In genomic region chr17:64056269-64057005, GRCh38 we compare ENCODE assay signal across 8 cellular contexts. TPM values are rescaled to one million over a fixed set of nuclear protein-coding genes. Genes with fewer than 3 reads are reported as not detected.
DNase-seq lines count a peak whose midpoint lies in the region; ATAC-seq and TF ChIP-seq lines count a peak whose summit lies in the region.

No MANE protein-coding gene starts in this region.

- peak overlapping the region; percentile 19; the same call in 1 of the 2 replicates for H3K4me2 ChIP-seq in MM.1S (ENCODE audit: low read depth, low read length)

- no peaks in the 10 kb centered on the region for H3K9me2 ChIP-seq in MM.1S (replicated peaks; ENCODE audit: insufficient read depth, low read length)

- WGBS in liver = 69% methylated on average over 12 of the region's 12 CpGs

- peaks cover 30% of the 10 kb centered on the region for H3K36me3 Mint-ChIP-seq in HFFc6 (ENCODE audit: low read depth)

- H3K27me3 ChIP-seq in MM.1S (replicated peaks; ENCODE audit: insufficient read depth, low read length) = no peaks in the 10 kb centered on the region
- no peaks in the 10 kb centered on the region for H3K27me3 ChIP-seq in liver (ENCODE audit: control insufficient read depth in 4 of 4, insufficient read depth in 4 of 4, low read length in 3 of 4)

- H3K9ac ChIP-seq in MM.1S (ENCODE audit: low read length) (peak overlapping the region; percentile 19; the same call in 1 of the 2 replicates), liver (ENCODE audit: low read depth in 1 of 2, low read length in 2 of 2) (no peak overlapping the region)

- peak in 1 of 2 donors; percentile 13 for TF ChIP-seq RAD21 in liver (IDR thresholded peaks at IDR 0.05)

- peaks cover 20% of the 10 kb centered on the region for H3K4me1 Mint-ChIP-seq in HFFc6 (ENCODE audit: low read depth)

- H3K27me3 Mint-ChIP-seq in HFFc6 (ENCODE audit: insufficient read depth) = peaks cover 1% of the 10 kb centered on the region; the same call in 1 of the 2 replicates

- H3K36me3 ChIP-seq in MM.1S (replicated peaks; ENCODE audit: insufficient read depth, low read length) = peaks cover 47% of the 10 kb centered on the region
- H3K36me3 ChIP-seq in liver (ENCODE audit: control insufficient read depth in 4 of 4, insufficient read depth in 3 of 4, low read depth in 1 of 4, low read length in 3 of 4) = peaks cover 28 to 75% (median 54%) of the 10 kb centered on the region in 4 donors

- peaks cover 64% of the 10 kb centered on the region for H3F3A ChIP-seq in MM.1S (ENCODE audit: insufficient read depth, low read length)

- no peak overlapping the region for H3K4me3 ChIP-seq in MM.1S (ENCODE audit: low read length)
- H3K4me3 ChIP-seq in liver (ENCODE audit: low read depth in 1 of 3, low read length in 3 of 3) = no peak overlapping the region

- peaks cover 56% of the 10 kb centered on the region for H3K4me1 ChIP-seq in MM.1S (ENCODE audit: low read length)
- H3K4me1 ChIP-seq in liver (ENCODE audit: control insufficient read depth in 4 of 4, insufficient read depth in 4 of 4, low read length in 3 of 4) = peaks cover 0 to 17% (median 12%) of the 10 kb centered on the region in 4 donors

- peak; percentile 56 for DNase-seq in MM.1S
- DNase-seq in HFFc6 = no peak
- no peak for DNase-seq in NCI-H1417 (lab: John Stamatoyannopoulos, UW)
- no peak for DNase-seq in omental fat pad (ENCODE audit: low spot score)
- no peak for DNase-seq in RWPE1 (ENCODE audit: low spot score)

- H3K27ac ChIP-seq in MM.1S (ENCODE audit: low read length) (peak overlapping the region; percentile 75), liver (ENCODE audit: low read depth in 1 of 2, low read length in 2 of 2) (peak overlapping the region; percentile 31 to 69), RWPE1 (no peak overlapping the region)

- H2AFZ ChIP-seq in MM.1S (ENCODE audit: low read length) = no peak overlapping the region

- TF ChIP-seq CTCF in MM.1S (IDR thresholded peaks at IDR 0.05; ENCODE audit: low read length) (peak; percentile 42), liver (IDR thresholded peaks at IDR 0.05; ENCODE audit: low read depth, low read length, missing input control) (no peak), HFFc6 (IDR thresholded peaks at IDR 0.05) (no peak), omental fat pad (IDR thresholded peaks at IDR 0.05) (no peak), RWPE1 (conservative IDR thresholded peaks at IDR 0.05; ENCODE audit: low read depth) (no peak)

- peaks cover 85% of the 10 kb centered on the region for H3K79me2 ChIP-seq in MM.1S (ENCODE audit: low read length)

- peak; percentile 81 for ATAC-seq in GM18868 (IDR thresholded peaks at IDR 0.05; ENCODE audit: unreplicated experiment)
- ATAC-seq in GM21723 (IDR thresholded peaks at IDR 0.05; ENCODE audit: unreplicated experiment) = peak; percentile 67
- no peak for ATAC-seq in omental fat pad (ENCODE audit: low FRiP score)

- CTCF ChIA-PET in RWPE1 (lab: Yijun Ruan, JAX) = interaction anchor here (0.6 to 1.6 kb wide), 5 partner anchors 28 to 186 kb away, joined by 3 to 6 read pairs (median 3); partner anchors contain the start of gene GH1

- H3K9me3 ChIP-seq in MM.1S (replicated peaks; ENCODE audit: insufficient read depth, low read length) (no peaks in the 10 kb centered on the region), liver (ENCODE audit: control insufficient read depth in 4 of 4, low read length in 3 of 4) (no peaks in the 10 kb centered on the region)

- H3K4me3 Mint-ChIP-seq in HFFc6 = no peak overlapping the region

- no peak overlapping the region for H3K27ac Mint-ChIP-seq in HFFc6

- POLR2A ChIA-PET in RWPE1 (lab: Yijun Ruan, JAX; ENCODE audit: low non-redundant PET) = no interaction called here

- H3K9me3 Mint-ChIP-seq in HFFc6 = no peaks in the 10 kb centered on the region

- no peaks in the 10 kb centered on the region for H4K20me1 ChIP-seq in MM.1S (ENCODE audit: insufficient read depth, low read length)

TF ChIP-seq in liver, 16 proteins besides CTCF, POLR2A, EP300 and RAD21:
- TF ChIP-seq FOXA2 (IDR thresholded peaks at IDR 0.05) (no peak), HNF4G (IDR thresholded peaks at IDR 0.05) (no peak), FOXA1 (IDR thresholded peaks at IDR 0.05) (no peak), YY1 (IDR thresholded peaks at IDR 0.05) (no peak), NR2F2 (IDR thresholded peaks at IDR 0.05) (no peak), REST (IDR thresholded peaks at IDR 0.05) (no peak), ATF3 (IDR thresholded peaks at IDR 0.05) (no peak), SP1 (IDR thresholded peaks at IDR 0.05) (no peak), MAX (IDR thresholded peaks at IDR 0.05) (no peak), HNF4A (conservative IDR thresholded peaks at IDR 0.05) (no peak), EGR1 (IDR thresholded peaks at IDR 0.05; ENCODE audit: low read depth in 2 of 2) (no peak), JUND (IDR thresholded peaks at IDR 0.05) (no peak), TAF1 (conservative IDR thresholded peaks at IDR 0.05) (no peak)
TF ChIP-seq in liver: peak in this region for 0.

RNA-seq across cellular contexts. Expression of gene ICAM2, which starts 36.0 kb away (rescaled TPM):
- total RNA-seq in liver = 10 to 100 TPM; 10.1 to 17.5 TPM
- polyA plus RNA-seq in liver = 10 to 100 TPM in 1 of 2 donors, 1 to 10 TPM in 1; 9.6 to 14.7 TPM
- total RNA-seq in HFFc6 (2021; fragmentation: NEBNext Ultra II Directional; extraction: Animal tissue kit (Norgen Biotek cat#: 25700)) = 1 to 10 TPM in 4 of 6 experiments, under 1 TPM in 2; 0.91 to 2.5 (median 1.3) TPM
- total RNA-seq in omental fat pad = 100 to 1,000 TPM in 3 of 4 donors, 10 to 100 TPM in 1; 57.7 to 252 (median 137) TPM

RNA-seq across cellular contexts. Expression of gene PRR29, which starts 58.3 kb away (rescaled TPM):
- under 1 TPM in 1 of 2 donors, not detected in 1; 0.14 TPM for total RNA-seq in liver
- polyA plus RNA-seq in liver = under 1 TPM; 0.02 to 0.35 TPM
- total RNA-seq in HFFc6 (2021; fragmentation: NEBNext Ultra II Directional; extraction: Animal tissue kit (Norgen Biotek cat#: 25700)) = under 1 TPM in 3 of 6 experiments, not detected in 3; 0.17 to 0.27 (median 0.19) TPM
- 1 to 10 TPM in 1 of 4 donors, under 1 TPM in 3; 0.19 to 1.1 (median 0.55) TPM for total RNA-seq in omental fat pad
